Comparison of ENCODE assay signal across 21 cellular contexts in genomic region chr4:97828646-97829045, GRCh38.
"Had no signal": no experiment of that assay in that cellular context is flagged by ENCODE, and none has a peak within 500 bp of the region (broad histone marks: within the 10 kb centered on the region; RNA-seq: fewer than 3 reads in every experiment).

No MANE protein-coding gene starts in this region.

- ATAC-seq: HepG2, T-cell had no signal

- H3K4me3 Mint-ChIP-seq: T-cell had no signal

- H3K4me3 ChIP-seq: MG63 had no signal

- H3K36me3 Mint-ChIP-seq: T-cell had no signal

- H3K9me3 ChIP-seq: MG63, SK-N-SH had no signal

- H3K27ac Mint-ChIP-seq: T-cell had no signal

- H3K27me3 Mint-ChIP-seq: T-cell had no signal

- H3K4me1 Mint-ChIP-seq: T-cell had no signal

- H3K9ac ChIP-seq: SK-N-SH had no signal

- H3K4me2 ChIP-seq: SK-N-SH had no signal

- H3K36me3 ChIP-seq: MG63 had no signal

- H3K27me3 ChIP-seq: MG63 had no signal

- DNase-seq: IMR-90, Karpas-422, KG1, MG63, NCI-H1092, NCI-H1105 treated with DMSO at 0.1 percent for 48 hours, NCI-H1417 treated with DMSO at 0.1 percent for 48 hours, NCI-H146, NCI-H1694 treated with DMSO at 0.1 percent for 48 hours, NCI-H1930, NCI-H2081, NCI-H2107, NCI-H2227 treated with DMSO at 0.1 percent for 48 hours, NCI-H526, Right ventricle myocardium superior, RPMI8226, SIG-M5, SK-N-SH, SW 1271, T-cell had no signal
